10 cellular contexts compared by ENCODE assay signal in genomic region chr1:2237773-2238172, GRCh38. TPM values are rescaled to one million over a fixed set of nuclear protein-coding genes. Genes with fewer than 3 reads are reported as not detected.
A peak's percentile ranks its signal among the peaks of the same experiment; 100 is the strongest.
DNase-seq lines count a peak whose midpoint lies in the region; FAIRE-seq and TF ChIP-seq lines count a peak whose summit lies in the region.
"Had no signal": no experiment of that assay in that cellular context is flagged by ENCODE, and none has a peak within 500 bp of the region (broad histone marks: within the 10 kb centered on the region; RNA-seq: fewer than 3 reads in every experiment).

No MANE protein-coding gene starts in this region.

- no peak overlapping the region for H3K27ac ChIP-seq in CD8-positive, alpha-beta memory T cell (ENCODE audit: low read depth, low read length)
- H3K27ac ChIP-seq in fibroblast of lung (ENCODE audit: insufficient read depth, low read length): peak overlapping the region; percentile 40

- peaks cover 68 to 90% (median 85%) of the 10 kb centered on the region in 3 donors for H3K4me1 Mint-ChIP-seq in CD8-positive, alpha-beta memory T cell
- H3K4me1 Mint-ChIP-seq in T-helper 2 cell treated with Interferon-gamma antibody and Interleukin-4, amounts not matched to agents 5 μg/mL and 100 μg/mL, for 36 hours (ENCODE audit: low read depth): peaks cover 55% of the 10 kb centered on the region
- H3K4me1 Mint-ChIP-seq in progenitor cell of endocrine pancreas (ENCODE audit: low read depth): peaks cover 23% of the 10 kb centered on the region

- H3K27me3 Mint-ChIP-seq in CD8-positive, alpha-beta memory T cell: peaks cover 0 to 6% of the 10 kb centered on the region in 2 donors
- H3K27me3 Mint-ChIP-seq in T-helper 2 cell treated with Interferon-gamma antibody and Interleukin-4, amounts not matched to agents 5 μg/mL and 100 μg/mL, for 36 hours (ENCODE audit: low read depth): no peaks in the 10 kb centered on the region
- H3K27me3 Mint-ChIP-seq in progenitor cell of endocrine pancreas: no peaks in the 10 kb centered on the region

- H3K9me3 Mint-ChIP-seq in CD8-positive, alpha-beta memory T cell: peaks cover 0 to 2% (median 0%) of the 10 kb centered on the region in 5 donors
- no peaks in the 10 kb centered on the region for H3K9me3 Mint-ChIP-seq in T-helper 2 cell treated with Interferon-gamma antibody and Interleukin-4, amounts not matched to agents 5 μg/mL and 100 μg/mL, for 36 hours
- H3K9me3 Mint-ChIP-seq in progenitor cell of endocrine pancreas (ENCODE audit: low read depth): no peaks in the 10 kb centered on the region

- peak overlapping the region in 4 of 8 donors; percentile 79 to 99 (median 84) for H3K27ac Mint-ChIP-seq in CD8-positive, alpha-beta memory T cell
- no peak overlapping the region for H3K27ac Mint-ChIP-seq in T-helper 2 cell treated with Interferon-gamma antibody and Interleukin-4, amounts not matched to agents 5 μg/mL and 100 μg/mL, for 36 hours
- H3K27ac Mint-ChIP-seq in progenitor cell of endocrine pancreas: peak overlapping the region; percentile 49

- POLR2A ChIA-PET in CD8-positive, alpha-beta memory T cell (lab: Charles Lee): interaction anchor here (1.1 kb wide), 1 partner anchor 18 kb away, joined by 3 read pairs; no protein-coding TSS in a partner anchor

- FAIRE-seq in H54 (lab: Jason Lieb, UNC): no peak
- FAIRE-seq: colon had no signal

- peak in 1 of 5 donors; percentile 42 for DNase-seq in CD8-positive, alpha-beta memory T cell
- DNase-seq in T-helper 2 cell treated with Interferon-gamma antibody and Interleukin-4, amounts not matched to agents 5 μg/mL and 100 μg/mL, for 36 hours (ENCODE audit: low spot score): no peak
- DNase-seq in fibroblast of lung (ENCODE audit: low read depth in 2 of 2) (peak in 1 of 2 donors; percentile 19), progenitor cell of endocrine pancreas (ENCODE audit: low spot score, unreplicated experiment) (no peak), midbrain (lab: John Stamatoyannopoulos, UW) (no peak), NCI-H187 (lab: John Stamatoyannopoulos, UW) (no peak), H54 (ENCODE audit: insufficient read length, low spot score) (no peak)
- DNase-seq in stimulated activated CD4-positive, alpha-beta T cell treated with anti-CD3 and anti-CD28 coated beads, Interleukin-1b, Interleukin-23, amount 100 ng/mL, for 48 hours: no peak
- DNase-seq: NCI-H1930 had no signal

- peaks cover 4 to 52% (median 11%) of the 10 kb centered on the region in 3 donors for H3K36me3 Mint-ChIP-seq in CD8-positive, alpha-beta memory T cell
- H3K36me3 Mint-ChIP-seq in T-helper 2 cell treated with Interferon-gamma antibody and Interleukin-4, amounts not matched to agents 5 μg/mL and 100 μg/mL, for 36 hours (ENCODE audit: low read depth): peaks cover 37% of the 10 kb centered on the region
- peaks cover 4% of the 10 kb centered on the region for H3K36me3 Mint-ChIP-seq in progenitor cell of endocrine pancreas (ENCODE audit: insufficient read depth)

- peaks cover 97% of the 10 kb centered on the region for H3K79me2 ChIP-seq in fibroblast of lung (ENCODE audit: control insufficient read depth, insufficient read depth, low read length)

- no peaks in the 10 kb centered on the region for H3K9me3 ChIP-seq in CD8-positive, alpha-beta memory T cell (ENCODE audit: low read length)
- no peaks in the 10 kb centered on the region for H3K9me3 ChIP-seq in fibroblast of lung (ENCODE audit: control insufficient read depth, insufficient read depth, low read depth, low read length)

- TF ChIP-seq CTCF in fibroblast of lung (conservative IDR thresholded peaks at IDR 0.05 in 1 of 2, IDR thresholded peaks at IDR 0.05 in 1 of 2; ENCODE audit: low read depth in 1 of 2, low read length in 2 of 2) (peak in 1 of 2 donors; percentile 13), progenitor cell of endocrine pancreas (IDR thresholded peaks at IDR 0.05; ENCODE audit: unreplicated experiment) (peak; percentile 35)

- peaks cover 12% of the 10 kb centered on the region for H3K36me3 ChIP-seq in CD8-positive, alpha-beta memory T cell (ENCODE audit: insufficient read depth, low read length)
- peaks cover 8% of the 10 kb centered on the region for H3K36me3 ChIP-seq in fibroblast of lung (ENCODE audit: control insufficient read depth, insufficient read depth, low read length)

- H3K4me1 ChIP-seq in CD8-positive, alpha-beta memory T cell (ENCODE audit: insufficient read depth, low read length): peaks cover 97% of the 10 kb centered on the region
- peaks cover 27% of the 10 kb centered on the region for H3K4me1 ChIP-seq in fibroblast of lung (ENCODE audit: control insufficient read depth, extremely low read depth, insufficient read depth, low read length)

- no peak for TF ChIP-seq POLR2A in H54 (IDR thresholded peaks at IDR 0.05; ENCODE audit: low read depth, low read length)

- H4K20me1 ChIP-seq in fibroblast of lung (ENCODE audit: control insufficient read depth, extremely low read depth, insufficient read depth, low read length): no peaks in the 10 kb centered on the region

- no peak overlapping the region for H3K9ac ChIP-seq in fibroblast of lung (ENCODE audit: insufficient read depth, low read length)

- peak overlapping the region; percentile 63 to 97 (median 69) for H3K4me3 Mint-ChIP-seq in CD8-positive, alpha-beta memory T cell
- peak overlapping the region; percentile 63 for H3K4me3 Mint-ChIP-seq in T-helper 2 cell treated with Interferon-gamma antibody and Interleukin-4, amounts not matched to agents 5 μg/mL and 100 μg/mL, for 36 hours
- H3K4me3 Mint-ChIP-seq in progenitor cell of endocrine pancreas (ENCODE audit: low read depth): no peak overlapping the region

- H3K27me3 ChIP-seq in CD8-positive, alpha-beta memory T cell (ENCODE audit: insufficient read depth, low read length, poor library complexity, severe bottlenecking): no peaks in the 10 kb centered on the region
- H3K27me3 ChIP-seq in fibroblast of lung (ENCODE audit: control insufficient read depth, insufficient read depth, low read length): no peaks in the 10 kb centered on the region

- H3K4me3 ChIP-seq in CD8-positive, alpha-beta memory T cell (ENCODE audit: low read length): peak overlapping the region; percentile 1
- H3K4me3 ChIP-seq in fibroblast of lung (replicated peaks in 1 of 4; ENCODE audit: control extremely low read depth in 1 of 4, insufficient read depth in 1 of 4, low read depth in 3 of 4, low read length in 4 of 4): no peak overlapping the region

- no peak overlapping the region for H2AFZ ChIP-seq in fibroblast of lung (ENCODE audit: low read length)

- peak overlapping the region; percentile 26 for H3K4me2 ChIP-seq in fibroblast of lung (ENCODE audit: extremely low read depth, insufficient read depth, low read length)

- CTCF ChIA-PET in CD8-positive, alpha-beta memory T cell (lab: Charles Lee): interaction anchor here (1.0 kb wide), 1 partner anchor 73 kb away, joined by 3 read pairs; no protein-coding TSS in a partner anchor

RNA-seq across cellular contexts. Expression of gene SKI, which starts 9.7 kb away (rescaled TPM):
- total RNA-seq in CD8-positive, alpha-beta memory T cell: 10 to 100 TPM; 35.9 to 38.4 TPM
- 0.94 TPM for polyA plus RNA-seq in CD8-positive, alpha-beta memory T cell
- 18.0 and 21.8 TPM in 2 replicates for total RNA-seq in fibroblast of lung
- 11.6 and 18.3 TPM in 2 replicates for polyA plus RNA-seq in fibroblast of lung
- polyA plus RNA-seq in fibroblast of lung (2012): 30.8 and 38.0 TPM in 2 replicates
- 18.0 and 19.2 TPM in 2 replicates for polyA minus RNA-seq in fibroblast of lung (ENCODE audit: low replicate concordance)
- total RNA-seq in progenitor cell of endocrine pancreas: 56.2 and 59.4 TPM in 2 replicates

RNA-seq across cellular contexts. Expression of gene FAAP20, which starts 43.2 kb away (rescaled TPM):
- total RNA-seq in CD8-positive, alpha-beta memory T cell: 10 to 100 TPM; 65.0 to 72.5 TPM
- polyA plus RNA-seq in CD8-positive, alpha-beta memory T cell: 66.4 TPM
- total RNA-seq in fibroblast of lung (21.5 and 23.1 TPM in 2 replicates), progenitor cell of endocrine pancreas (74.3 and 77.9 TPM in 2 replicates)
- polyA plus RNA-seq in fibroblast of lung: 8.2 and 9.7 TPM in 2 replicates
- polyA plus RNA-seq in fibroblast of lung (2012): 39.4 and 46.3 TPM in 2 replicates
- 6.5 and 10.0 TPM in 2 replicates for polyA minus RNA-seq in fibroblast of lung (ENCODE audit: low replicate concordance)
